Comparison of ENCODE assay signal across 8 cellular contexts in genomic region chr13:44921478-44921877, GRCh38.
DNase-seq lines count a peak whose midpoint lies in the region; ATAC-seq and TF ChIP-seq lines count a peak whose summit lies in the region.
"Had no signal": no experiment of that assay in that cellular context is flagged by ENCODE, and none has a peak within 500 bp of the region (broad histone marks: within the 10 kb centered on the region; RNA-seq: fewer than 3 reads in every experiment).

No MANE protein-coding gene starts in this region.

- peak overlapping the region; percentile 66; the same call in 1 of the 3 replicates for H2BK15ac ChIP-seq in IMR-90 (ENCODE audit: low read depth, low read length)

- H3K9ac ChIP-seq in IMR-90 (ENCODE audit: low read depth, low read length) = no peak overlapping the region
- H3K9ac ChIP-seq in mammary epithelial cell (ENCODE audit: insufficient read depth, low read length) = no peak overlapping the region
- no peak overlapping the region for H3K9ac ChIP-seq in mucosa of rectum (ENCODE audit: low read depth in 1 of 2, low read length in 2 of 2)

- H4K8ac ChIP-seq in IMR-90 (ENCODE audit: low read depth in 2 of 2, low read length in 2 of 2) = peak overlapping the region; percentile 20 to 66; a peak in 2 of 4 replicates

- no peaks in the 10 kb centered on the region for H3K9me3 ChIP-seq in IMR-90 (ENCODE audit: control insufficient read depth, insufficient read depth, low read length)
- no peaks in the 10 kb centered on the region for H3K9me3 ChIP-seq in mammary epithelial cell (replicated peaks; ENCODE audit: insufficient read depth, low read length)
- no peaks in the 10 kb centered on the region for H3K9me3 ChIP-seq in mucosa of rectum (ENCODE audit: control insufficient read depth in 2 of 2, low read length in 2 of 2)
- no peaks in the 10 kb centered on the region for H3K9me3 ChIP-seq in thoracic aorta

- peak overlapping the region; percentile 68 for H3K18ac ChIP-seq in IMR-90 (ENCODE audit: low read depth, low read length)

- H3K9me1 ChIP-seq in IMR-90 (ENCODE audit: insufficient read depth, low read length) = peaks cover 12% of the 10 kb centered on the region; the same call in 1 of the 2 replicates

- in situ Hi-C loops in IMR-90 (cut with MboI; ENCODE audit: low sequenced_read_pairs) = no loop called here
- in situ Hi-C loops in mammary epithelial cell (cut with MboI; ENCODE audit: low sequenced_read_pairs in 2 of 2) = no loop called here

- H3K79me2 ChIP-seq in mammary epithelial cell (ENCODE audit: insufficient read depth, low read length) = no peaks in the 10 kb centered on the region

- intact Hi-C loops in IMR-90 (cut with micrococcal nuclease) = no loop called here
- intact Hi-C loops in mammary epithelial cell (cut with micrococcal nuclease) = no loop called here

- 0 out of 2 replicates have a peak, but pooled peaks cover 3% of the 10 kb centered on the region for H4K20me1 ChIP-seq in IMR-90 (ENCODE audit: insufficient read depth, low read length)
- no peaks in the 10 kb centered on the region for H4K20me1 ChIP-seq in mammary epithelial cell (ENCODE audit: insufficient read depth, low read length)

- no peak for TF ChIP-seq POLR2A in IMR-90 (IDR thresholded peaks at IDR 0.05; ENCODE audit: low read depth, low read length)

- peak overlapping the region; percentile 75 for H3K4ac ChIP-seq in IMR-90 (ENCODE audit: low read depth, low read length)

- peak overlapping the region; percentile 71; the same call in 1 of the 2 replicates for H2BK20ac ChIP-seq in IMR-90 (ENCODE audit: low read depth, low read length)

- CTCF ChIA-PET in IMR-90 (lab: Yijun Ruan, JAX) = interaction anchor here (0.6 kb wide), 1 partner anchor 400 kb away, joined by 3 read pairs; no protein-coding TSS in a partner anchor
- CTCF ChIA-PET in mammary epithelial cell (lab: Charles Lee; ENCODE audit: low non-redundant PET) = interaction anchor here (0.7 kb wide), 1 partner anchor 398 kb away, joined by 5 read pairs; no protein-coding TSS in a partner anchor

- BruUV-seq in IMR-90 (replicated peaks; lab: Mats Ljungman, UMichigan) (no TSS peak), mammary epithelial cell (replicated peaks; lab: Mats Ljungman, UMichigan) (no TSS peak)

- H3K27ac ChIP-seq in IMR-90 (ENCODE audit: insufficient read depth, low read length) = peak overlapping the region; percentile 31
- H3K27ac ChIP-seq in mammary epithelial cell (ENCODE audit: insufficient read depth, low read depth, low read length) = peak overlapping the region; percentile 59
- H3K27ac ChIP-seq in mucosa of rectum (ENCODE audit: low read depth in 2 of 2, low read length in 2 of 2) = peak overlapping the region; percentile 40 to 69
- peak overlapping the region; percentile 96 to 97 for H3K27ac ChIP-seq in thoracic aorta

- dilution Hi-C loops in IMR-90 (cut with HindIII; ENCODE audit: low sequenced_read_pairs, unreplicated experiment) = no loop called here
- dilution Hi-C loops in mammary epithelial cell (cut with HindIII; ENCODE audit: low sequenced_read_pairs) = no loop called here

- H3K14ac ChIP-seq in IMR-90 (replicated peaks; ENCODE audit: low read depth, low read length) = peak overlapping the region; percentile 79

- no peak for TF ChIP-seq RAD21 in IMR-90 (IDR thresholded peaks at IDR 0.05; ENCODE audit: low read length)

- H4K91ac ChIP-seq in IMR-90 (ENCODE audit: insufficient read depth, low read depth, low read length) = peak overlapping the region; percentile 61

- no peak for TF ChIP-seq CTCF in IMR-90 (conservative IDR thresholded peaks at IDR 0.05; ENCODE audit: low read depth, low read length)
- TF ChIP-seq CTCF in mammary epithelial cell (conservative IDR thresholded peaks at IDR 0.05 in 1 of 2, IDR thresholded peaks at IDR 0.05 in 1 of 2; ENCODE audit: extremely low read depth in 1 of 2, insufficient read depth in 1 of 2, low read depth in 1 of 2, low read length in 2 of 2) = no peak
- TF ChIP-seq CTCF in thoracic aorta (IDR thresholded peaks at IDR 0.05) = no peak

- H3K27me3 ChIP-seq in IMR-90 (ENCODE audit: control insufficient read depth, insufficient read depth, low read length) (0 out of 2 replicates have a peak, but pooled peaks cover 4% of the 10 kb centered on the region), mammary epithelial cell (ENCODE audit: insufficient read depth, low read length) (no peaks in the 10 kb centered on the region), mucosa of rectum (ENCODE audit: control insufficient read depth in 2 of 2, insufficient read depth in 2 of 2, low read length in 2 of 2) (no peaks in the 10 kb centered on the region), thoracic aorta (replicated peaks; ENCODE audit: insufficient read depth) (no peaks in the 10 kb centered on the region)

- H3K4me2 ChIP-seq in IMR-90 (ENCODE audit: low read depth, low read length) (no peak overlapping the region), mammary epithelial cell (ENCODE audit: insufficient read depth, low read depth, low read length) (peak overlapping the region; percentile 47)

- H2AFZ ChIP-seq in IMR-90 (replicated peaks; ENCODE audit: low read length, poor library complexity) (no peak overlapping the region), mammary epithelial cell (ENCODE audit: low read depth, low read length) (peak overlapping the region; percentile 66)

- H3K4me1 ChIP-seq in IMR-90 (ENCODE audit: control insufficient read depth, insufficient read depth, low read length) (peaks cover 10% of the 10 kb centered on the region), mammary epithelial cell (ENCODE audit: insufficient read depth, low read length) (peaks cover 27% of the 10 kb centered on the region), mucosa of rectum (ENCODE audit: control insufficient read depth in 2 of 2, insufficient read depth in 2 of 2, low read length in 2 of 2) (peaks cover 11 to 16% of the 10 kb centered on the region in 2 donors), thoracic aorta (ENCODE audit: control insufficient read depth in 1 of 2, low read depth in 2 of 2) (peaks cover 24 to 49% of the 10 kb centered on the region in 2 donors)

- H3K79me1 ChIP-seq in IMR-90 (ENCODE audit: low read depth in 1 of 2, low read length in 2 of 2) = no peaks in the 10 kb centered on the region

- 0 out of 2 replicates have a peak overlapping the region, but pooled peaks have one; percentile 3 for H3K56ac ChIP-seq in IMR-90 (ENCODE audit: extremely low read depth, insufficient read depth, low read length)

- no peaks in the 10 kb centered on the region for H3K36me3 ChIP-seq in IMR-90 (ENCODE audit: control insufficient read depth, insufficient read depth, low read length)
- H3K36me3 ChIP-seq in mammary epithelial cell (ENCODE audit: insufficient read depth, low read length) = no peaks in the 10 kb centered on the region
- H3K36me3 ChIP-seq in mucosa of rectum (ENCODE audit: control insufficient read depth in 2 of 2, insufficient read depth in 2 of 2, low read length in 2 of 2) = no peaks in the 10 kb centered on the region
- H3K36me3 ChIP-seq in thoracic aorta = no peaks in the 10 kb centered on the region

- no peak overlapping the region for H3K4me3 ChIP-seq in IMR-90 (ENCODE audit: insufficient read depth, low read depth, low read length)
- H3K4me3 ChIP-seq in mammary epithelial cell (replicated peaks in 1 of 3; ENCODE audit: insufficient read depth in 1 of 3, low read depth in 2 of 3, low read length in 3 of 3) = no peak overlapping the region
- no peak overlapping the region for H3K4me3 ChIP-seq in mucosa of rectum (ENCODE audit: low read length in 2 of 2)
- no peak overlapping the region for H3K4me3 ChIP-seq in thoracic aorta

- WGBS in IMR-90 (ENCODE audit: extremely low coverage in 2 of 2, insufficient read length in 1 of 2), 2 experiments = 69% methylated on average over 5 of the region's 8 CpGs; no CpG with 5 or more reads in 1 of the 2 experiments
- WGBS in mammary epithelial cell (ENCODE audit: low coverage, missing lambda C conversion rate) = 66% methylated on average over 7 of the region's 8 CpGs

- POLR2A ChIA-PET in IMR-90 (lab: Charles Lee; ENCODE audit: unreplicated experiment) = no interaction called here

- peak overlapping the region; percentile 88 for H2AK5ac ChIP-seq in IMR-90 (ENCODE audit: low read depth, low read length)

- no peak overlapping the region for H2AK9ac ChIP-seq in IMR-90 (replicated peaks; ENCODE audit: low read depth, low read length, poor library complexity)

- peak overlapping the region; percentile 81 for H2BK5ac ChIP-seq in IMR-90 (ENCODE audit: low read depth, low read length, poor library complexity, severe bottlenecking)

- peak overlapping the region; percentile 22; the same call in 1 of the 2 replicates for H4K5ac ChIP-seq in IMR-90 (ENCODE audit: low read depth, low read length)

- DNase-seq in IMR-90 (no peak), mammary epithelial cell (no peak), thoracic aorta (ENCODE audit: low spot score) (no peak), NCI-H1436 (lab: John Stamatoyannopoulos, UW) (no peak), glomerular visceral epithelial cell (ENCODE audit: extremely low spot score) (no peak)
- DNase-seq: activated CD8-positive, alpha-beta memory T cell treated with anti-CD3 and anti-CD28 coated beads, Interleukin-2, amount 50 U/mL, for 4 hours had no signal

- no peak overlapping the region for H3K23ac ChIP-seq in IMR-90 (ENCODE audit: low read depth, low read length)

- ATAC-seq in IMR-90 (ENCODE audit: low read depth) (no peak), thoracic aorta (ENCODE audit: insufficient number of reproducible peaks, low FRiP score, low read depth) (no peak), GM21619 (IDR thresholded peaks at IDR 0.05; ENCODE audit: unreplicated experiment) (no peak)

- H2BK120ac ChIP-seq in IMR-90 (ENCODE audit: low read depth, low read length) = peak overlapping the region; percentile 75

TF ChIP-seq in IMR-90, 13 proteins besides CTCF, POLR2A, EP300 and RAD21 (continues in another document):
- TF ChIP-seq SMC3 (IDR thresholded peaks at IDR 0.05; ENCODE audit: low read depth, low read length) (no peak), CEBPB (IDR thresholded peaks at IDR 0.05; ENCODE audit: low read depth, low read length) (no peak), NFE2L2 (IDR thresholded peaks at IDR 0.05; ENCODE audit: low read depth, low read length) (no peak), FOS (IDR thresholded peaks at IDR 0.05; ENCODE audit: low read depth, low read length) (no peak), CHD1 (IDR thresholded peaks at IDR 0.05; ENCODE audit: low read depth, low read length) (no peak), ELK1 (IDR thresholded peaks at IDR 0.05; ENCODE audit: borderline replicate concordance, low read depth, low read length) (no peak), MAFK (IDR thresholded peaks at IDR 0.05; ENCODE audit: low read depth, low read length) (no peak), RFX5 (IDR thresholded peaks at IDR 0.05; ENCODE audit: low read depth, low read length) (no peak)

Comparison
In these comparisons a context has a peak if more than half of its experiments do, and no peak if none do; other contexts are left out.
1. H3K27ac ChIP-seq: peak in every context shown above with its lines; median percentile 96 in thoracic aorta; 59 in mammary epithelial cell; 54 in mucosa of rectum; 31 in IMR-90.